ENCODE assay signal across 27 cellular contexts in genomic region chr2:43125090-43125998, GRCh38.
DNase-seq lines count a peak whose midpoint lies in the region; ATAC-seq and TF ChIP-seq lines count a peak whose summit lies in the region.
"Had no signal": no experiment of that assay in that cellular context is flagged by ENCODE, and none has a peak within 500 bp of the region (broad histone marks: within the 10 kb centered on the region; RNA-seq: fewer than 3 reads in every experiment).

No MANE protein-coding gene starts in this region.

- H3K27ac Mint-ChIP-seq in activated T-cell treated with anti-CD3 and anti-CD28 coated beads, Interleukin-2, amount 50 U/mL, for 24 hours, result no peak overlapping the region
- peak overlapping the region; percentile 21 for H3K27ac Mint-ChIP-seq in mesothelial cell of epicardium
- H3K27ac Mint-ChIP-seq: activated naive CD8-positive, alpha-beta T cell treated with anti-CD3 and anti-CD28 coated beads for 36 hours had no signal

- H3K27ac ChIP-seq in OCI-LY7 (ENCODE audit: low read depth, low read length, poor library complexity, severe bottlenecking) (peak overlapping the region; percentile 63), upper lobe of right lung (no peak overlapping the region)
- H3K27ac ChIP-seq: epithelial cell of prostate, PC-9, testis, WERI-Rb-1 had no signal

- H3K27me3 Mint-ChIP-seq in activated T-cell treated with anti-CD3 and anti-CD28 coated beads, Interleukin-2, amount 50 U/mL, for 24 hours, result no peaks in the 10 kb centered on the region
- no peaks in the 10 kb centered on the region for H3K27me3 Mint-ChIP-seq in activated T-cell treated with anti-CD3 and anti-CD28 coated beads, Interleukin-2, amount 50 U/mL, for 4 hours (ENCODE audit: low read depth)
- no peaks in the 10 kb centered on the region for H3K27me3 Mint-ChIP-seq in mesothelial cell of epicardium (ENCODE audit: low read depth)
- H3K27me3 Mint-ChIP-seq: activated naive CD8-positive, alpha-beta T cell treated with anti-CD3 and anti-CD28 coated beads for 36 hours; central memory CD8-positive, alpha-beta T cell had no signal

- intact Hi-C loops in OCI-LY7 (cut with micrococcal nuclease; ENCODE audit: unreplicated experiment) (no loop called here), upper lobe of right lung (cut with DNase I) (no loop called here)

- no peaks in the 10 kb centered on the region for H3K9me2 ChIP-seq in OCI-LY7 (ENCODE audit: insufficient read depth, low read length)

- H3K36me3 Mint-ChIP-seq in activated T-cell treated with anti-CD3 and anti-CD28 coated beads, Interleukin-2, amount 50 U/mL, for 24 hours (ENCODE audit: low read depth), result no peaks in the 10 kb centered on the region
- H3K36me3 Mint-ChIP-seq in activated T-cell treated with anti-CD3 and anti-CD28 coated beads, Interleukin-2, amount 50 U/mL, for 4 hours (ENCODE audit: insufficient read depth), result no peaks in the 10 kb centered on the region
- H3K36me3 Mint-ChIP-seq in mesothelial cell of epicardium, result no peaks in the 10 kb centered on the region
- H3K36me3 Mint-ChIP-seq: activated naive CD8-positive, alpha-beta T cell treated with anti-CD3 and anti-CD28 coated beads for 36 hours had no signal

- DNase-seq in activated T-cell treated with anti-CD3 and anti-CD28 coated beads, Interleukin-2, amount 50 U/mL, for 24 hours, result peak; percentile 34
- DNase-seq in activated T-cell treated with anti-CD3 and anti-CD28 coated beads, Interleukin-2, amount 50 U/mL, for 4 hours, result no peak
- DNase-seq in OCI-LY7 (ENCODE audit: low spot score), result peak; percentile 80
- no peak for DNase-seq in mesothelial cell of epicardium (ENCODE audit: low spot score in 2 of 2, unreplicated experiment in 2 of 2)
- DNase-seq in upper lobe of right lung, result peak; percentile 51
- no peak for DNase-seq in NCI-H2081 (lab: John Stamatoyannopoulos, UW)
- DNase-seq: 8988T; activated CD4-positive, alpha-beta T cell treated with anti-CD3 and anti-CD28 coated beads, Interleukin-2, amount 50 U/mL, for 1 hour; activated naive CD8-positive, alpha-beta T cell treated with anti-CD3 and anti-CD28 coated beads for 36 hours; glutamatergic neuron; kidney glomerular epithelial cell; NCI-H2081 treated with DMSO at 0.1 percent for 48 hours; NCI-H446; PC-9; retina; SHP77; stimulated activated CD4-positive, alpha-beta T cell treated with anti-CD3 and anti-CD28 coated beads, Interleukin-4, amount 100 ng/mL, for 24 hours; stimulated activated naive CD4-positive, alpha-beta T cell; testis; WERI-Rb-1 had no signal

- H3K9me3 Mint-ChIP-seq in activated T-cell treated with anti-CD3 and anti-CD28 coated beads, Interleukin-2, amount 50 U/mL, for 24 hours, result peaks cover 3% of the 10 kb centered on the region
- no peaks in the 10 kb centered on the region for H3K9me3 Mint-ChIP-seq in activated T-cell treated with anti-CD3 and anti-CD28 coated beads, Interleukin-2, amount 50 U/mL, for 4 hours
- no peaks in the 10 kb centered on the region for H3K9me3 Mint-ChIP-seq in mesothelial cell of epicardium
- H3K9me3 Mint-ChIP-seq: activated naive CD8-positive, alpha-beta T cell treated with anti-CD3 and anti-CD28 coated beads for 36 hours; activated T-helper 2 cell treated with anti-CD3 and anti-CD28 coated beads, Interferon-gamma antibody, Interleukin-2, Interleukin-4, amounts not matched to agents 10 μg/mL and 5 μg/mL and 100 μg/mL, durations not matched to agents 14 hours and 24 hours and 36 hours; central memory CD8-positive, alpha-beta T cell had no signal

- no peak overlapping the region for H3K4me3 Mint-ChIP-seq in activated T-cell treated with anti-CD3 and anti-CD28 coated beads, Interleukin-2, amount 50 U/mL, for 24 hours
- H3K4me3 Mint-ChIP-seq in activated T-cell treated with anti-CD3 and anti-CD28 coated beads, Interleukin-2, amount 50 U/mL, for 4 hours, result no peak overlapping the region
- H3K4me3 Mint-ChIP-seq in mesothelial cell of epicardium, result no peak overlapping the region
- H3K4me3 Mint-ChIP-seq: activated naive CD8-positive, alpha-beta T cell treated with anti-CD3 and anti-CD28 coated beads for 36 hours; central memory CD8-positive, alpha-beta T cell had no signal

- TF ChIP-seq CTCF in OCI-LY7 (conservative IDR thresholded peaks at IDR 0.05; ENCODE audit: low read length) (no peak), mesothelial cell of epicardium (IDR thresholded peaks at IDR 0.05; ENCODE audit: unreplicated experiment) (no peak), upper lobe of right lung (IDR thresholded peaks at IDR 0.05) (no peak)

- H3K36me3 ChIP-seq in OCI-LY7 (ENCODE audit: insufficient read depth, low read length) (no peaks in the 10 kb centered on the region), upper lobe of right lung (no peaks in the 10 kb centered on the region)
- H3K36me3 ChIP-seq: HAP-1, WERI-Rb-1 had no signal

- H3K4me3 ChIP-seq in OCI-LY7 (ENCODE audit: low read depth, low read length, poor library complexity, severe bottlenecking) (peak overlapping the region; percentile 36), upper lobe of right lung (no peak overlapping the region)
- H3K4me3 ChIP-seq: HAP-1, lung, PC-9, testis had no signal

- BruUV-seq in OCI-LY7 (replicated peaks; lab: Mats Ljungman, UMichigan), result no TSS peak

- H3K79me2 ChIP-seq in OCI-LY7 (ENCODE audit: insufficient read depth, low read depth, low read length), result no peaks in the 10 kb centered on the region

- POLR2A ChIA-PET in OCI-LY7 (lab: Charles Lee), result interaction anchor here (0.5 to 1.6 kb wide), 8 partner anchors 12 to 385 kb away, joined by 3 to 6 read pairs (median 4); partner anchors contain the start of gene ZFP36L2

- no peaks in the 10 kb centered on the region for H4K20me1 ChIP-seq in OCI-LY7 (ENCODE audit: insufficient read depth, low read length)

- ATAC-seq in activated T-cell treated with anti-CD3 and anti-CD28 coated beads, Interleukin-2, amount 50 U/mL, for 4 hours, result no peak
- no peak for ATAC-seq in upper lobe of right lung
- ATAC-seq in GM21526 (IDR thresholded peaks at IDR 0.05; ENCODE audit: low FRiP score, unreplicated experiment), result no peak
- no peak for ATAC-seq in HG02610 (IDR thresholded peaks at IDR 0.05; ENCODE audit: unreplicated experiment)

- peak overlapping the region; percentile 68 for H3K4me2 ChIP-seq in OCI-LY7 (ENCODE audit: low read length)
- H3K4me2 ChIP-seq: PC-9 had no signal

- CTCF ChIA-PET in OCI-LY7 (lab: Charles Lee; ENCODE audit: unreplicated experiment), result interaction anchor here (1.0 to 4.5 kb wide), 3 partner anchors 96 to 104 kb away, joined by 3 to 30 read pairs (median 3); partner anchors contain the start of gene ZFP36L2

- no peaks in the 10 kb centered on the region for H3K27me3 ChIP-seq in upper lobe of right lung
- H3K27me3 ChIP-seq: testis had no signal

- peaks cover 66% of the 10 kb centered on the region for H3K4me1 ChIP-seq in OCI-LY7 (ENCODE audit: insufficient read depth, low read length, poor library complexity, severe bottlenecking)
- peaks cover 19% of the 10 kb centered on the region for H3K4me1 ChIP-seq in upper lobe of right lung
- H3K4me1 ChIP-seq: HAP-1 had no signal

- peak overlapping the region; percentile 41; the same call in 1 of the 2 replicates for H2AFZ ChIP-seq in OCI-LY7 (ENCODE audit: low read length)
- H2AFZ ChIP-seq: PC-9 had no signal

- peaks cover 53% of the 10 kb centered on the region for H3K4me1 Mint-ChIP-seq in activated T-cell treated with anti-CD3 and anti-CD28 coated beads, Interleukin-2, amount 50 U/mL, for 24 hours (ENCODE audit: low read depth)
- peaks cover 48% of the 10 kb centered on the region for H3K4me1 Mint-ChIP-seq in activated T-cell treated with anti-CD3 and anti-CD28 coated beads, Interleukin-2, amount 50 U/mL, for 4 hours (ENCODE audit: low read depth)
- H3K4me1 Mint-ChIP-seq in mesothelial cell of epicardium, result peaks cover 44% of the 10 kb centered on the region

- H3K9me3 ChIP-seq in OCI-LY7 (ENCODE audit: low read length) (no peaks in the 10 kb centered on the region), upper lobe of right lung (no peaks in the 10 kb centered on the region)
- H3K9me3 ChIP-seq: HAP-1, testis had no signal

Comparison
In these comparisons a context has a peak if more than half of its experiments do, and no peak if none do; other contexts are left out.
1. DNase-seq: peak in activated T-cell treated with anti-CD3 and anti-CD28 coated beads, Interleukin-2, amount 50 U/mL, for 24 hours (single experiment), OCI-LY7 (single experiment) and upper lobe of right lung (single experiment); none in activated T-cell treated with anti-CD3 and anti-CD28 coated beads, Interleukin-2, amount 50 U/mL, for 4 hours (single experiment), mesothelial cell of epicardium (0 of 2) and NCI-H2081 (0 of 2).